ENCODE assay signal across 9 cellular contexts in genomic region chr2:218271487-218271797, GRCh38. TPM values are rescaled to one million over a fixed set of nuclear protein-coding genes. Genes with fewer than 3 reads are reported as not detected.
DNase-seq lines count a peak whose midpoint lies in the region; ATAC-seq and TF ChIP-seq lines count a peak whose summit lies in the region.
"Had no signal": no experiment of that assay in that cellular context is flagged by ENCODE, and none has a peak within 500 bp of the region (broad histone marks: within the 10 kb centered on the region; RNA-seq: fewer than 3 reads in every experiment).

No MANE protein-coding gene starts in this region.

- H3K4me3 ChIP-seq in BLaER1 (peak overlapping the region; percentile 84), MM.1S (ENCODE audit: low read length) (peak overlapping the region; percentile 91)
- peak overlapping the region; percentile 67 for H3K4me3 ChIP-seq in effector memory CD4-positive, alpha-beta T cell (ENCODE audit: insufficient read depth, low read depth, low read length, poor library complexity, severe bottlenecking)

- peak overlapping the region; percentile 94 for H3K4me2 ChIP-seq in BLaER1
- H3K4me2 ChIP-seq in MM.1S (ENCODE audit: low read depth, low read length) = peak overlapping the region; percentile 95

- H3K9me3 ChIP-seq in BLaER1 = no peaks in the 10 kb centered on the region
- no peaks in the 10 kb centered on the region for H3K9me3 ChIP-seq in MM.1S (replicated peaks; ENCODE audit: insufficient read depth, low read length)
- H3K9me3 ChIP-seq in effector memory CD4-positive, alpha-beta T cell (ENCODE audit: control insufficient read depth, low read length) = no peaks in the 10 kb centered on the region

- peaks cover 7% of the 10 kb centered on the region for H3K36me3 Mint-ChIP-seq in neural crest cell (ENCODE audit: low read depth)

- no peaks in the 10 kb centered on the region for H3K27me3 Mint-ChIP-seq in neural crest cell (ENCODE audit: low read depth)

- DNase-seq in MM.1S = no peak
- DNase-seq in effector memory CD4-positive, alpha-beta T cell = no peak
- no peak for DNase-seq in neural crest cell (ENCODE audit: low read depth, low spot score)
- no peak for DNase-seq in cerebellar cortex (ENCODE audit: low spot score)
- no peak for DNase-seq in GDM1 (lab: John Stamatoyannopoulos, UW)
- DNase-seq in NCI-H226 = no peak
- DNase-seq: NCI-H446 had no signal

- H3K27ac ChIP-seq in BLaER1 = peak overlapping the region; percentile 55; the same call in 1 of the 2 replicates
- no peak overlapping the region for H3K27ac ChIP-seq in MM.1S (ENCODE audit: low read length)
- H3K27ac ChIP-seq in effector memory CD4-positive, alpha-beta T cell (ENCODE audit: insufficient read depth, low read length, poor library complexity, severe bottlenecking) = peak overlapping the region; percentile 63

- peak overlapping the region; percentile 81 for H3K9ac ChIP-seq in BLaER1
- H3K9ac ChIP-seq in MM.1S (ENCODE audit: low read length) = peak overlapping the region; percentile 65; the same call in 1 of the 2 replicates

- peaks cover 49% of the 10 kb centered on the region for H3K79me2 ChIP-seq in MM.1S (ENCODE audit: low read length)

- H3K9me3 Mint-ChIP-seq in neural crest cell = no peaks in the 10 kb centered on the region

- peaks cover 31% of the 10 kb centered on the region for H4K20me1 ChIP-seq in BLaER1
- no peaks in the 10 kb centered on the region for H4K20me1 ChIP-seq in MM.1S (ENCODE audit: insufficient read depth, low read length)

- H3K9me2 ChIP-seq in MM.1S (replicated peaks; ENCODE audit: insufficient read depth, low read length) = no peaks in the 10 kb centered on the region

- peaks cover 38% of the 10 kb centered on the region for H3K4me1 Mint-ChIP-seq in neural crest cell

- no peak overlapping the region for H2AFZ ChIP-seq in MM.1S (ENCODE audit: low read length)

- no peak overlapping the region for H3K27ac Mint-ChIP-seq in neural crest cell (ENCODE audit: unreplicated experiment)

- ATAC-seq in GM21447 (IDR thresholded peaks at IDR 0.05; ENCODE audit: unreplicated experiment) = no peak

- H3K36me3 ChIP-seq in BLaER1 (peaks cover 49% of the 10 kb centered on the region), MM.1S (replicated peaks; ENCODE audit: insufficient read depth, low read length) (no peaks in the 10 kb centered on the region; the same call in 1 of the 2 replicates)
- peaks cover 34% of the 10 kb centered on the region for H3K36me3 ChIP-seq in effector memory CD4-positive, alpha-beta T cell (ENCODE audit: control insufficient read depth, insufficient read depth, low read length)

- no peaks in the 10 kb centered on the region; the same call in 1 of the 2 replicates for H3F3A ChIP-seq in MM.1S (ENCODE audit: insufficient read depth, low read length)

- H3K27me3 ChIP-seq in BLaER1 (no peaks in the 10 kb centered on the region), MM.1S (replicated peaks; ENCODE audit: insufficient read depth, low read length) (no peaks in the 10 kb centered on the region)
- H3K27me3 ChIP-seq in effector memory CD4-positive, alpha-beta T cell (replicated peaks; ENCODE audit: control insufficient read depth, insufficient read depth, low read length, poor library complexity, severe bottlenecking) = no peaks in the 10 kb centered on the region

- peaks cover 39% of the 10 kb centered on the region for H3K4me1 ChIP-seq in BLaER1
- H3K4me1 ChIP-seq in MM.1S (ENCODE audit: low read length) = peaks cover 3% of the 10 kb centered on the region; the same call in 1 of the 2 replicates
- H3K4me1 ChIP-seq in effector memory CD4-positive, alpha-beta T cell (ENCODE audit: control insufficient read depth, insufficient read depth, low read length, poor library complexity, severe bottlenecking) = peaks cover 28% of the 10 kb centered on the region

- peak overlapping the region; percentile 98 for H3K4me3 Mint-ChIP-seq in neural crest cell

- TF ChIP-seq CTCF in MM.1S (IDR thresholded peaks at IDR 0.05; ENCODE audit: low read length) (no peak), neural crest cell (conservative IDR thresholded peaks at IDR 0.05) (no peak)

RNA-seq across cellular contexts. Expression of gene PNKD, which starts 1.1 kb away (rescaled TPM):
- 40.3 and 42.3 TPM in 2 replicates for total RNA-seq in neural crest cell

RNA-seq across cellular contexts. Expression of gene AAMP, which starts 1.5 kb away (rescaled TPM):
- 76.6 and 77.6 TPM in 2 replicates for total RNA-seq in neural crest cell

RNA-seq across cellular contexts. Expression of gene GPBAR1, which starts 10.6 kb away (rescaled TPM):
- 0.14 TPM in 1 of 2 replicates, not detected in the other for total RNA-seq in neural crest cell

RNA-seq across cellular contexts. Expression of gene TMBIM1, which starts 20.9 kb away (rescaled TPM):
- total RNA-seq in neural crest cell = 8.0 and 8.5 TPM in 2 replicates

RNA-seq across cellular contexts. Expression of gene ARPC2, which starts 54.5 kb away (rescaled TPM):
- total RNA-seq in neural crest cell = 159 and 160 TPM in 2 replicates
